18 cellular contexts compared by ENCODE assay signal in the genomic region with DNA sequence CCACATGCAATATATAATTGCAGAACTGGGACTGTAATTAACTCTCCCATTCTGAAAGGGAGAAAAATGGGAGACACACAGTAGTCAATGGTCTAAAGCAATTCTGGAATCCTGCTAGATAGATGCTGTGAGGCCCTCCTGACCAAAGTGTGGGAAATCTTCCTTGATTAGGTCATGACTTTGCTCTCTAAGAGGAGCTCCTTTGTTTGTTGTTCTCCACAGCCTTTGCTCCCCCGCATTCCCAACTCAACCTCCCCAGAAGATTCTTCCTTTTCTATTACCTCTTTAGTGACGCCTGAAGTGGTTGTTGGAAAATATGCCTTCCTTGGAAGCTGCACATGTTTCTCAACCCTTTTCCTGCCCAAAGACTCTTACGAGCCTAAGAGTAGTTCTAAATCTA. TPM values are rescaled to one million over a fixed set of nuclear protein-coding genes. Genes with fewer than 3 reads are reported as not detected.
DNase-seq lines count a peak whose midpoint lies in the region; ATAC-seq and TF ChIP-seq lines count a peak whose summit lies in the region.
"Had no signal": no experiment of that assay in that cellular context is flagged by ENCODE, and none has a peak within 500 bp of the region (broad histone marks: within the 10 kb centered on the region; RNA-seq: fewer than 3 reads in every experiment).

No MANE protein-coding gene starts in this region.

- ATAC-seq in HG03565 (IDR thresholded peaks at IDR 0.05; ENCODE audit: unreplicated experiment): no peak
- ATAC-seq: GM12878 had no signal

- peak; percentile 13 for DNase-seq in COLO829 (ENCODE audit: low spot score)
- peak; percentile 11 for DNase-seq in NT2/D1 (ENCODE audit: low read depth, low spot score)
- peak; percentile 57 for DNase-seq in fibroblast of pulmonary artery (ENCODE audit: low read depth)
- no peak for DNase-seq in neural crest cell (ENCODE audit: low read depth, low spot score)
- no peak for DNase-seq in chondrocyte (ENCODE audit: low spot score)
- no peak for DNase-seq in head of caudate nucleus
- no peak for DNase-seq in caudate nucleus (lab: John Stamatoyannopoulos, UW)
- DNase-seq: Calu3; CD4-positive, CD25-positive, alpha-beta regulatory T cell; DMS 273 treated with DMSO at 0.1 percent for 48 hours; HCEC 1CT; HFFc6 had no signal

- H3K27ac ChIP-seq in caudate nucleus (ENCODE audit: low read depth, low read length): no peak overlapping the region
- H3K27ac ChIP-seq: 22Rv1, BLaER1, HL-60 had no signal

- H3K4me3 Mint-ChIP-seq in neural crest cell: no peak overlapping the region
- no peak overlapping the region for H3K4me3 Mint-ChIP-seq in chondrocyte (ENCODE audit: unreplicated experiment)
- H3K4me3 Mint-ChIP-seq: CD4-positive, CD25-positive, alpha-beta regulatory T cell; HFFc6 had no signal

- H3K4me1 ChIP-seq in NT2/D1 (ENCODE audit: insufficient read depth, insufficient read length): no peaks in the 10 kb centered on the region
- H3K4me1 ChIP-seq: BLaER1 had no signal

- no peak overlapping the region for H3K9ac ChIP-seq in NT2/D1 (ENCODE audit: insufficient read length, low read depth)
- H3K9ac ChIP-seq: BLaER1 had no signal

- peak overlapping the region; percentile 40 for H3K27ac Mint-ChIP-seq in neural crest cell (ENCODE audit: unreplicated experiment)
- H3K27ac Mint-ChIP-seq in chondrocyte (ENCODE audit: unreplicated experiment): no peak overlapping the region
- H3K27ac Mint-ChIP-seq: CD4-positive, CD25-positive, alpha-beta regulatory T cell; HFFc6 had no signal

- no peaks in the 10 kb centered on the region for H3K36me3 ChIP-seq in NT2/D1 (ENCODE audit: insufficient read depth, insufficient read length, low read length)
- H3K36me3 ChIP-seq: BLaER1 had no signal

- H3K9me3 ChIP-seq in NT2/D1 (ENCODE audit: insufficient read depth, low read length): no peaks in the 10 kb centered on the region
- H3K9me3 ChIP-seq: BLaER1 had no signal

- peaks cover 10% of the 10 kb centered on the region for H3K4me1 Mint-ChIP-seq in neural crest cell
- no peaks in the 10 kb centered on the region for H3K4me1 Mint-ChIP-seq in chondrocyte (ENCODE audit: low read depth)
- H3K4me1 Mint-ChIP-seq: CD4-positive, CD25-positive, alpha-beta regulatory T cell had no signal

- H3K9me3 Mint-ChIP-seq in neural crest cell (no peaks in the 10 kb centered on the region), chondrocyte (ENCODE audit: low read depth) (no peaks in the 10 kb centered on the region)
- H3K9me3 Mint-ChIP-seq: HFFc6 had no signal

- H3K27me3 Mint-ChIP-seq in neural crest cell (ENCODE audit: low read depth) (no peaks in the 10 kb centered on the region), chondrocyte (ENCODE audit: low read depth) (peaks cover 7% of the 10 kb centered on the region)

- no peak overlapping the region for H3K4me3 ChIP-seq in NT2/D1 (ENCODE audit: insufficient read length, low read depth)
- H3K4me3 ChIP-seq in fibroblast of pulmonary artery (replicated peaks; ENCODE audit: low read depth, low read length): no peak overlapping the region
- H3K4me3 ChIP-seq: BLaER1, GM12878 had no signal

- intact Hi-C loops in head of caudate nucleus (cut with DNase I): no loop called here

- no peak for TF ChIP-seq CTCF in fibroblast of pulmonary artery (IDR thresholded peaks at IDR 0.05; ENCODE audit: low read length, missing control alignments)
- no peak for TF ChIP-seq CTCF in neural crest cell (conservative IDR thresholded peaks at IDR 0.05)
- TF ChIP-seq CTCF in chondrocyte (IDR thresholded peaks at IDR 0.05): no peak

- H3K27me3 ChIP-seq in NT2/D1 (ENCODE audit: insufficient read depth, insufficient read length): no peaks in the 10 kb centered on the region
- H3K27me3 ChIP-seq: BLaER1 had no signal

- no peaks in the 10 kb centered on the region for H3K36me3 Mint-ChIP-seq in neural crest cell (ENCODE audit: low read depth)
- no peaks in the 10 kb centered on the region for H3K36me3 Mint-ChIP-seq in chondrocyte (ENCODE audit: low read depth)
- H3K36me3 Mint-ChIP-seq: CD4-positive, CD25-positive, alpha-beta regulatory T cell had no signal

RNA-seq across cellular contexts. Expression of a gene that starts 28.8 kb away (rescaled TPM):
- total RNA-seq in neural crest cell (73.2 and 76.3 TPM in 2 replicates), chondrocyte (0.08 to 0.10 TPM in 2 of 3 replicates, not detected in the other)
- total RNA-seq: Calu3; CD4-positive, CD25-positive, alpha-beta regulatory T cell; H4; HFFc6 had no signal

Comparison
In these comparisons a context has a peak if more than half of its experiments do, and no peak if none do; other contexts are left out.
1. DNase-seq: peak in COLO829 (single experiment), NT2/D1 (single experiment) and fibroblast of pulmonary artery (single experiment); none in neural crest cell (single experiment), chondrocyte (single experiment), head of caudate nucleus (0 of 42) and caudate nucleus (0 of 61).
2. RNA of a gene that starts 28.8 kb away (total RNA-seq): 73.2 to 76.3 TPM in neural crest cell; 0.08 to 0.10 TPM in chondrocyte; every median in the first group is over 10 times any median in the second.